ENCODE assay signal across 9 cellular contexts in the genomic region with DNA sequence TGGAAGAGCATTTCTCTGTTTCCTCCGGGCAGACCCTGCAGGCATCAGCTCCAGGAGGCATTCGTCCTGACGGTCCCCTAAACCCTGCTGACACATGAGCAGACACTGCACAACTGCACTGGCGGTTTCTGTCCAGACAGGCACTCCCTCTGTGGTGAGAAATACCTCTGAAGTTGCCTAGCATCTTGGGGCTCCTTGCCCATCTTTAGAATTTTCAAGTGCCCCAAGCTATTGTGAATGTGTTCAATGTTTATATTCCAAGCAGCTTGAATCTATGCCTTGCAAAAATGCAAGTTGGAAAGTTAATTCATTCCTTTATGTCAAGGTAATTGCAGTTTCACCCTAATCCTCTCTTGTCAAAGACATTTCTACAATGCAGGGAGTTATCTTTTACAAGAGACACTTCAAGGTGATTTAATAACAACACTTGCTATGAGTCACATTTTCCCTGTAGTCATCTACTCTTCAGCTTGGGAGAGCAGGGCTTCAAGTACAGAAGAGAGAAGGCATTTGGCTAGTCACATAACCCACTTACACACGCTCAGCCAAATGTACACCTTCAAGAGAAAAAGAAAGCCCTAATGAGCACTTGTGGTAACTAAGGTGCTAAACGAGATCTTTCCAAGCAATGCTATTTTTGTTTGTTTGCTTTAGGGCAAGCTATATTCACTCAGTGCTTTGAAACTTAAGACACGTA.
DNase-seq lines count a peak whose midpoint lies in the region; ATAC-seq and TF ChIP-seq lines count a peak whose summit lies in the region.
"Had no signal": no experiment of that assay in that cellular context is flagged by ENCODE, and none has a peak within 500 bp of the region (broad histone marks: within the 10 kb centered on the region; RNA-seq: fewer than 3 reads in every experiment).

No MANE protein-coding gene starts in this region.

- no peaks in the 10 kb centered on the region for H4K20me1 ChIP-seq in smooth muscle cell (ENCODE audit: low read depth)
- H4K20me1 ChIP-seq: BLaER1 had no signal

- H3K27ac ChIP-seq in smooth muscle cell (ENCODE audit: low read depth): peak overlapping the region; percentile 64
- H3K27ac ChIP-seq: BLaER1 had no signal

- peaks cover 25% of the 10 kb centered on the region for H3F3A ChIP-seq in smooth muscle cell (ENCODE audit: low read depth)

- H3K4me3 ChIP-seq in epithelial cell of esophagus (ENCODE audit: low read length) (no peak overlapping the region), smooth muscle cell (no peak overlapping the region)
- H3K4me3 ChIP-seq: BLaER1 had no signal

- WGBS in smooth muscle cell (ENCODE audit: low lambda C conversion rate): 24% methylated on average over 7 of the region's 7 CpGs

- no peaks in the 10 kb centered on the region for H3K27me3 ChIP-seq in smooth muscle cell (ENCODE audit: low read depth)
- H3K27me3 ChIP-seq: BLaER1 had no signal

- no peak overlapping the region for H2AFZ ChIP-seq in smooth muscle cell (ENCODE audit: low read depth)

- H3K4me1 ChIP-seq in smooth muscle cell (ENCODE audit: low read depth): peaks cover 21% of the 10 kb centered on the region
- H3K4me1 ChIP-seq: BLaER1 had no signal

- H3K9ac ChIP-seq in smooth muscle cell (ENCODE audit: low read depth): no peak overlapping the region
- H3K9ac ChIP-seq: BLaER1 had no signal

- no peaks in the 10 kb centered on the region for H3K36me3 ChIP-seq in smooth muscle cell (ENCODE audit: low read depth)
- H3K36me3 ChIP-seq: BLaER1 had no signal

- H3K79me2 ChIP-seq in smooth muscle cell (ENCODE audit: low read depth): no peaks in the 10 kb centered on the region

- no peak for ATAC-seq in GM21619 (IDR thresholded peaks at IDR 0.05; ENCODE audit: unreplicated experiment)

- DNase-seq in NCI-H446 treated with DMSO at 0.1 percent for 48 hours (lab: John Stamatoyannopoulos, UW): peak; percentile 20
- no peak for DNase-seq in NCI-H446 (lab: John Stamatoyannopoulos, UW)
- peak; percentile 28 for DNase-seq in NCI-H748 treated with DMSO at 0.1 percent for 48 hours (lab: John Stamatoyannopoulos, UW)
- DNase-seq in epithelial cell of esophagus (ENCODE audit: low read depth): peak; percentile 91
- DNase-seq in smooth muscle cell (lab: John Stamatoyannopoulos, UW; ENCODE audit: unreplicated experiment): no peak
- no peak for DNase-seq in midbrain (lab: John Stamatoyannopoulos, UW)
- DNase-seq in AG08396 (ENCODE audit: low spot score): no peak

- no peaks in the 10 kb centered on the region for H3K9me3 ChIP-seq in smooth muscle cell (replicated peaks; ENCODE audit: low read depth)
- H3K9me3 ChIP-seq: BLaER1 had no signal

- TF ChIP-seq CTCF in epithelial cell of esophagus (IDR thresholded peaks at IDR 0.05; ENCODE audit: insufficient read depth, low read depth, low read length, missing control alignments): no peak
- no peak for TF ChIP-seq CTCF in smooth muscle cell (IDR thresholded peaks at IDR 0.05; ENCODE audit: borderline replicate concordance, insufficient read depth, poor library complexity, severe bottlenecking)

- peak overlapping the region; percentile 29 for H3K4me2 ChIP-seq in smooth muscle cell
- H3K4me2 ChIP-seq: BLaER1 had no signal

Comparison
In these comparisons a context has a peak if more than half of its experiments do, and no peak if none do; other contexts are left out.
1. DNase-seq: peak in NCI-H446 treated with DMSO at 0.1 percent for 48 hours (single experiment), NCI-H748 treated with DMSO at 0.1 percent for 48 hours (single experiment) and epithelial cell of esophagus (single experiment); none in NCI-H446 (0 of 2), smooth muscle cell (single experiment), midbrain (single experiment) and AG08396 (single experiment).